In genomic region chr3:141455603-141456327, GRCh38 we compare ENCODE assay signal across 15 cellular contexts. TPM values are rescaled to one million over a fixed set of nuclear protein-coding genes. Genes with fewer than 3 reads are reported as not detected.
A peak's percentile ranks its signal among the peaks of the same experiment; 100 is the strongest.
DNase-seq lines count a peak whose midpoint lies in the region; ATAC-seq, FAIRE-seq and TF ChIP-seq lines count a peak whose summit lies in the region.
"Had no signal": no experiment of that assay in that cellular context is flagged by ENCODE, and none has a peak within 500 bp of the region (broad histone marks: within the 10 kb centered on the region; RNA-seq: fewer than 3 reads in every experiment).

No MANE protein-coding gene starts in this region.

- H3K9me1 ChIP-seq in keratinocyte (ENCODE audit: control insufficient read depth, extremely low read depth, insufficient read depth, low read length): no peaks in the 10 kb centered on the region

- H3K4me1 Mint-ChIP-seq in CD8-positive, alpha-beta T cell (ENCODE audit: low read depth): peaks cover 13% of the 10 kb centered on the region

- no peak overlapping the region for H3K27ac Mint-ChIP-seq in CD8-positive, alpha-beta T cell
- H3K27ac Mint-ChIP-seq: stimulated activated effector memory CD8-positive, alpha-beta T cell treated with anti-CD3 and anti-CD28 coated beads, Interleukin-12 subunit alpha, Interleukin-12 subunit beta, amount 100 ng/mL, for 72 hours; T-helper 2 cell treated with Interferon-gamma antibody and Interleukin-4, amounts not matched to agents 5 μg/mL and 100 μg/mL, for 36 hours had no signal

- no peak overlapping the region for H3K9ac ChIP-seq in keratinocyte (ENCODE audit: control insufficient read depth, extremely low read depth, insufficient read depth, low read length)

- H3K27me3 Mint-ChIP-seq in CD8-positive, alpha-beta T cell (ENCODE audit: low read depth): peaks cover 2% of the 10 kb centered on the region
- H3K27me3 Mint-ChIP-seq: natural killer cell treated with Interleukin-12 subunit alpha and Interleukin-12 subunit beta and Interleukin-15 and Interleukin-18, amount 100 ng/mL, for 72 hours had no signal

- CTCF ChIA-PET in CD8-positive, alpha-beta T cell (lab: Charles Lee): interaction anchor here (0.7 to 12.6 kb wide), 21 partner anchors 11 to 224 kb away, joined by 3 to 283 read pairs (median 5); partner anchors contain the start of genes PXYLP1 and ZBTB38

- H2AFZ ChIP-seq in keratinocyte (ENCODE audit: control insufficient read depth, low read length): peak overlapping the region; percentile 48

- no peaks in the 10 kb centered on the region for H3K9me3 Mint-ChIP-seq in CD8-positive, alpha-beta T cell
- H3K9me3 Mint-ChIP-seq: CD4-positive, CD25-positive, alpha-beta regulatory T cell; natural killer cell treated with Interleukin-12 subunit alpha and Interleukin-12 subunit beta and Interleukin-15 and Interleukin-18, amount 100 ng/mL, for 72 hours; stimulated activated effector memory CD8-positive, alpha-beta T cell treated with anti-CD3 and anti-CD28 coated beads, Interleukin-12 subunit alpha, Interleukin-12 subunit beta, amount 100 ng/mL, for 72 hours; T-helper 2 cell treated with Interferon-gamma antibody and Interleukin-4, amounts not matched to agents 5 μg/mL and 100 μg/mL, for 36 hours had no signal

- POLR2A ChIA-PET in CD8-positive, alpha-beta T cell (lab: Charles Lee): no interaction called here

- peak; percentile 76 for DNase-seq in SIG-M5 treated with dmso at 0.1 percent for 504 hours (lab: John Stamatoyannopoulos, UW; ENCODE audit: unreplicated experiment)
- no peak for DNase-seq in SIG-M5 (lab: John Stamatoyannopoulos, UW)
- peak in 1 of 2 experiments; percentile 7 for DNase-seq in SJCRH30
- DNase-seq in keratinocyte (ENCODE audit: low read depth, low spot score): no peak
- DNase-seq in NCI-H1105 treated with DMSO at 0.1 percent for 48 hours (lab: John Stamatoyannopoulos, UW): no peak
- no peak for DNase-seq in CD8-positive, alpha-beta T cell
- DNase-seq in ureter (ENCODE audit: low spot score): no peak
- DNase-seq: activated CD4-positive, CD25-positive, alpha-beta regulatory T cell treated with anti-CD3 and anti-CD28 coated beads, Interleukin-2, amount 50 U/mL, for 72 hours had no signal

- H3K4me1 ChIP-seq in SJCRH30 (no peaks in the 10 kb centered on the region), keratinocyte (ENCODE audit: control insufficient read depth, extremely low read depth, insufficient read depth, low read length) (peaks cover 7% of the 10 kb centered on the region)
- peaks cover 15% of the 10 kb centered on the region for H3K4me1 ChIP-seq in CD8-positive, alpha-beta T cell (ENCODE audit: insufficient read depth, low read length)
- H3K4me1 ChIP-seq: thyroid gland had no signal

- dilution Hi-C loops in keratinocyte (cut with MboI; ENCODE audit: extremely low pct_ligation_motif_present, low sequenced_read_pairs): no loop called here

- H3K27ac ChIP-seq in SJCRH30 (no peak overlapping the region), keratinocyte (ENCODE audit: control insufficient read depth, insufficient read depth, low read length) (no peak overlapping the region), skin epidermis (peak overlapping the region in 17 of 21 experiments; percentile 2 to 86 (median 65))
- H3K27ac ChIP-seq in CD8-positive, alpha-beta T cell (ENCODE audit: low read depth, low read length): no peak overlapping the region
- H3K27ac ChIP-seq: thyroid gland had no signal

- TF ChIP-seq CTCF in keratinocyte (optimal IDR thresholded peaks at IDR 0.05 in 1 of 3, IDR thresholded peaks at IDR 0.05 in 1 of 3, conservative IDR thresholded peaks at IDR 0.05 in 1 of 3; ENCODE audit: extremely low read depth in 1 of 3, insufficient read depth in 2 of 3, low read length in 3 of 3): no peak
- TF ChIP-seq CTCF in CD8-positive, alpha-beta T cell (IDR thresholded peaks at IDR 0.05): no peak

- peak overlapping the region; percentile 66 for H3K4me2 ChIP-seq in keratinocyte (ENCODE audit: control insufficient read depth, extremely low read depth, insufficient read depth, low read depth, low read length)

- H3K4me3 ChIP-seq in SJCRH30 (peak overlapping the region; percentile 33), keratinocyte (ENCODE audit: control insufficient read depth in 2 of 3, extremely low read depth in 1 of 3, insufficient read depth in 2 of 3, low read depth in 1 of 3, low read length in 3 of 3) (no peak overlapping the region), skin epidermis (peak overlapping the region in 2 of 7 experiments; percentile 6 to 8)
- H3K4me3 ChIP-seq in CD8-positive, alpha-beta T cell (ENCODE audit: low read depth, low read length): no peak overlapping the region
- H3K4me3 ChIP-seq: heart left ventricle, thyroid gland had no signal

- H3K27me3 ChIP-seq in SJCRH30 (no peaks in the 10 kb centered on the region), keratinocyte (ENCODE audit: control insufficient read depth, extremely low read depth, insufficient read depth, low read length) (no peaks in the 10 kb centered on the region)
- no peaks in the 10 kb centered on the region for H3K27me3 ChIP-seq in CD8-positive, alpha-beta T cell (ENCODE audit: insufficient read depth, low read length)
- H3K27me3 ChIP-seq: heart left ventricle, thyroid gland had no signal

- H3K36me3 Mint-ChIP-seq in CD8-positive, alpha-beta T cell: no peaks in the 10 kb centered on the region
- H3K36me3 Mint-ChIP-seq: CD4-positive, CD25-positive, alpha-beta regulatory T cell; natural killer cell treated with Interleukin-12 subunit alpha and Interleukin-12 subunit beta and Interleukin-15 and Interleukin-18, amount 100 ng/mL, for 72 hours had no signal

- no peaks in the 10 kb centered on the region for H3K79me2 ChIP-seq in keratinocyte (ENCODE audit: control insufficient read depth, insufficient read depth, low read length)

- no peak for FAIRE-seq in keratinocyte (lab: Jason Lieb, UNC)

- no peaks in the 10 kb centered on the region for H4K20me1 ChIP-seq in keratinocyte (ENCODE audit: control insufficient read depth, extremely low read depth, insufficient read depth, low read length)

- no peak for ATAC-seq in CD8-positive, alpha-beta T cell

- H3K36me3 ChIP-seq in SJCRH30: no peaks in the 10 kb centered on the region
- H3K36me3 ChIP-seq in keratinocyte (ENCODE audit: control insufficient read depth in 2 of 2, extremely low read depth in 1 of 2, insufficient read depth in 2 of 2, low read length in 2 of 2): no peaks in the 10 kb centered on the region
- no peaks in the 10 kb centered on the region for H3K36me3 ChIP-seq in CD8-positive, alpha-beta T cell (ENCODE audit: insufficient read depth, low read length)
- H3K36me3 ChIP-seq: heart left ventricle, thyroid gland had no signal

- H3K4me3 Mint-ChIP-seq in CD8-positive, alpha-beta T cell: no peak overlapping the region
- H3K4me3 Mint-ChIP-seq: CD4-positive, CD25-positive, alpha-beta regulatory T cell; natural killer cell treated with Interleukin-12 subunit alpha and Interleukin-12 subunit beta and Interleukin-15 and Interleukin-18, amount 100 ng/mL, for 72 hours; stimulated activated effector memory CD8-positive, alpha-beta T cell treated with anti-CD3 and anti-CD28 coated beads, Interleukin-12 subunit alpha, Interleukin-12 subunit beta, amount 100 ng/mL, for 72 hours; T-helper 2 cell treated with Interferon-gamma antibody and Interleukin-4, amounts not matched to agents 5 μg/mL and 100 μg/mL, for 36 hours had no signal

- H3K9me3 ChIP-seq in SJCRH30 (replicated peaks) (no peaks in the 10 kb centered on the region), keratinocyte (ENCODE audit: control insufficient read depth, low read depth, low read length) (no peaks in the 10 kb centered on the region)
- H3K9me3 ChIP-seq in CD8-positive, alpha-beta T cell (ENCODE audit: low read length): no peaks in the 10 kb centered on the region
- H3K9me3 ChIP-seq: heart left ventricle, thyroid gland had no signal

- intact Hi-C loops in CD8-positive, alpha-beta T cell (cut with DNase I, micrococcal nuclease): loop anchor here in 1 of 2 experiments (1.0 kb wide), 1 partner anchor 144 kb away; no protein-coding TSS in a partner anchor

RNA-seq across cellular contexts. Expression of gene RASA2, which starts 31.1 kb away (rescaled TPM):
- 31.6 and 37.5 TPM in 2 replicates for total RNA-seq in SJCRH30 (2014; rRNA removed; shearing (Covaris generic))
- 5.1 to 10.3 TPM (median 6.3 TPM) in 3 replicates for polyA plus RNA-seq in keratinocyte
- polyA plus RNA-seq in keratinocyte (2011; ENCODE audit: low read depth): 14.7 TPM
- 3.3 and 6.7 TPM in 2 replicates for polyA plus RNA-seq in keratinocyte (2011; cell fraction: cytosol; rRNA removed)
- 11.3 and 16.1 TPM in 2 replicates for polyA plus RNA-seq in keratinocyte (2011; cell fraction: nucleus; rRNA removed)
- 5.1 and 7.1 TPM in 2 replicates for polyA plus RNA-seq in keratinocyte (2012; ENCODE audit: low replicate concordance)
- 1.0 to 17.8 TPM (median 9.4 TPM) in 3 replicates for polyA minus RNA-seq in keratinocyte
- 7.5 TPM for polyA minus RNA-seq in keratinocyte (2011; cell fraction: cytosol; rRNA and poly(A)+ RNA removed)
- 7.9 and 25.2 TPM in 2 replicates for polyA minus RNA-seq in keratinocyte (2011; cell fraction: nucleus; rRNA and poly(A)+ RNA removed)
- 10 to 100 TPM; 96.3 to 97.4 TPM for total RNA-seq in CD8-positive, alpha-beta T cell
- total RNA-seq in ureter: 34.2 TPM

Comparison
In these comparisons a context has a peak if more than half of its experiments do, and no peak if none do; other contexts are left out.
1. H3K27ac ChIP-seq: peak in skin epidermis (17 of 21); none in SJCRH30 (single experiment), keratinocyte (single experiment) and CD8-positive, alpha-beta T cell (single experiment).